In the genomic region with DNA sequence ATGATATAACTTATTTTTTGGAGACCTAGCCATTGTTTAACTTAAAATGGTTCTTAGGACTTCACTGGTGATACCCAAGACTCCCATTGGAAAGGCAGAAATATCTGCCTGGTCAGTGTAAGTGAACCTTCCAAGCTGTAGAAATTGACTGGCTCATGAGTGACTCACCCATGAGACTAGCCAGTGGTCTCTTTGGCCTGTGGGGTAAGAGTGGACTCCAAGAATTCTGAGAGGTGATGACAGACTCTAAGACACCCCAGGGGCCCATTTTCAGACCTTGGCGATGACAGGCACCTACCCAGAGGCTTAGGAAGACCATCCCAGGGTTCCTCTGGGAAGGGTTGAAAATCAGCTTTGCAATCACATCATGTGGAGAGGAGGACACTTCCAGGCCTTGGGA, we compare ENCODE assay signal across 24 cellular contexts.
"Had no signal": no experiment of that assay in that cellular context is flagged by ENCODE, and none has a peak within 500 bp of the region (broad histone marks: within the 10 kb centered on the region; RNA-seq: fewer than 3 reads in every experiment).

No MANE protein-coding gene starts in this region.

- H3K4me3 ChIP-seq: adrenal gland, ascending aorta, gastrocnemius medialis, lower lobe of right lung, mucosa of descending colon, smooth muscle cell, stomach, transverse colon, uterus had no signal

- H3K27me3 ChIP-seq: adrenal gland, ascending aorta, brain microvascular endothelial cell, gastrocnemius medialis, stomach, transverse colon, uterus had no signal

- H3K27ac ChIP-seq: adrenal gland, ascending aorta, brain microvascular endothelial cell, gastrocnemius medialis, lower lobe of right lung, stomach, transverse colon, uterus had no signal

- DNase-seq: activated B cell treated with CpG ODN at 0.5 μM for 24 hours; activated CD4-positive, alpha-beta T cell treated with anti-CD3 and anti-CD28 coated beads for 4 hours; activated CD4-positive, alpha-beta T cell treated with anti-CD3 and anti-CD28 coated beads, Interleukin-2, amount 50 U/mL, for 48 hours; activated CD8-positive, alpha-beta memory T cell treated with anti-CD3 and anti-CD28 coated beads, Interleukin-2, amount 50 U/mL, for 48 hours; activated naive CD4-positive, alpha-beta T cell; activated T-cell treated with anti-CD3 and anti-CD28 coated beads, Interleukin-2, amount 50 U/mL, for 4 hours; adrenal gland; brain microvascular endothelial cell; effector memory CD8-positive, alpha-beta T cell; gastrocnemius medialis; hippocampal formation; lower lobe of right lung; mesendoderm; mucosa of descending colon; nucleus accumbens; stimulated activated CD4-positive, alpha-beta T cell treated with anti-CD3 and anti-CD28 coated beads, Interleukin-15, amount 100 ng/mL, for 24 hours; stomach; transverse colon; uterus had no signal

- ATAC-seq: activated T-cell treated with anti-CD3 and anti-CD28 coated beads, Interleukin-2, amount 50 U/mL, for 4 hours; effector memory CD8-positive, alpha-beta T cell; esophagus mucosa; gastrocnemius medialis; lower lobe of right lung; mucosa of descending colon; sciatic nerve; stimulated activated memory B cell treated with anti-CD40 and anti-IgM and Interleukin-4, amounts not matched to agents 10 μg/mL and 1 μg/mL and 100 μg/mL, for 72 hours had no signal

- H3K36me3 ChIP-seq: adrenal gland, ascending aorta, brain microvascular endothelial cell, gastrocnemius medialis, lower lobe of right lung, stomach, transverse colon, uterus had no signal

- H3K9me3 ChIP-seq: adrenal gland, ascending aorta, gastrocnemius medialis, lower lobe of right lung, mucosa of descending colon, transverse colon, uterus had no signal
